14 cellular contexts compared by ENCODE assay signal in the genomic region with DNA sequence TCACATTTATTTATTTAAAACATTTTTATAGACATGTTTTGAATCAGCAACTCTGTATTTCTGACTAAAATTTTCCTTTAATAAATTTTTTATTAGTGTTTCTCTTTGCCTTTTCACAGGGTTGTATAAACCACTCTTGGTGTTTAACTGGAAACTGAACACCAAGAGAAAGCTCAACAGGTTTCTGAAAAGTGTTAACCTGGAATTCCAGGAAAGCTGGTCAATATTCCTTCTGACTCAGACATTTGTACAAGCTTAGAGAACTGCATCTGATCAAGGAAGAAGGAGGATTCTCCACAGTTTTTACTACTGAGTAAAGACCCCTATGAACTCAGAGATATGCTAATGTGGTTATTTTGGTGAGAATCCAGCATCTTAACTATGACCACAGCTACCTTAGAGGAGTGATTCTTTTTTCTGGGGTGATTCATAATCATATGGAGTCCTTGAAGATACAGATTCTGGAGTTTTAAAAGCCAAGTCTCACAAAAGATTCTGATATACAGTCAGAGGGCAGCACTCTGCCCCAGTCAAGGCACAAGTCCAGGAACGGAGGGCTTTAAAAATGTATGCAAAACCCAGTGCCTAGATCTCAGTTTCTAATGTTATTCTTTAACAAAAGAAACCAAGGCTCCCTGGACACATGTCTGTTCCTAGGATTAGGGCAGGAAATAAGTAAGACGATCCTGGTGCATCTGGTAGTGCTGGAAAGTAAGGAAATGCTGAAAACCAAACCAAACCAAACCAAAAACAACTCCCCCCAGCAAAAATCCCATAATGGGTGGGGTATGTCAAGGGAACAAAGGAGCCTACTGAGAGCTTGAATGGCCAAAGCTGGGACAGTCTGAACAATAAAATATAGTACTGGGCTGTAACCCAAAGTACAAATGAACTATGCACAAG.
DNase-seq lines count a peak whose midpoint lies in the region; ATAC-seq and TF ChIP-seq lines count a peak whose summit lies in the region.
"Had no signal": no experiment of that assay in that cellular context is flagged by ENCODE, and none has a peak within 500 bp of the region (broad histone marks: within the 10 kb centered on the region; RNA-seq: fewer than 3 reads in every experiment).

No MANE protein-coding gene starts in this region.

- H3K4me1 ChIP-seq in ACC112 (ENCODE audit: control insufficient read depth, insufficient read depth, low read length, unreplicated experiment) (peaks cover 10% of the 10 kb centered on the region), IMR-90 (ENCODE audit: control insufficient read depth, insufficient read depth, low read length) (peaks cover 2% of the 10 kb centered on the region; the same call in 1 of the 2 replicates), endodermal cell (ENCODE audit: control insufficient read depth, insufficient read depth, low read length) (peaks cover 7% of the 10 kb centered on the region), prostate gland (replicated peaks) (no peaks in the 10 kb centered on the region)
- H3K4me1 ChIP-seq: SJSA1 had no signal

- no peak overlapping the region for H3K56ac ChIP-seq in IMR-90 (ENCODE audit: extremely low read depth, insufficient read depth, low read length)

- H3K9me3 Mint-ChIP-seq in endodermal cell, result no peaks in the 10 kb centered on the region

- H3K36me3 ChIP-seq in ACC112 (ENCODE audit: insufficient read depth, low read length) (no peaks in the 10 kb centered on the region), IMR-90 (ENCODE audit: control insufficient read depth, insufficient read depth, low read length) (no peaks in the 10 kb centered on the region), endodermal cell (ENCODE audit: control insufficient read depth, insufficient read depth, low read length) (peaks cover 8% of the 10 kb centered on the region), prostate gland (no peaks in the 10 kb centered on the region)
- H3K36me3 ChIP-seq: SJSA1 had no signal

- H4K8ac ChIP-seq in IMR-90 (ENCODE audit: low read depth in 2 of 2, low read length in 2 of 2), result no peak overlapping the region

- H3K18ac ChIP-seq in IMR-90 (ENCODE audit: low read depth, low read length), result no peak overlapping the region

- no peak overlapping the region for H3K4ac ChIP-seq in IMR-90 (ENCODE audit: low read depth, low read length)

- no peak overlapping the region for H2BK5ac ChIP-seq in IMR-90 (ENCODE audit: low read depth, low read length, poor library complexity, severe bottlenecking)

- no peak for TF ChIP-seq RAD21 in IMR-90 (IDR thresholded peaks at IDR 0.05; ENCODE audit: low read length)

- H3K9me3 ChIP-seq in IMR-90 (ENCODE audit: control insufficient read depth, insufficient read depth, low read length) (no peaks in the 10 kb centered on the region), endodermal cell (ENCODE audit: control insufficient read depth, low read length) (no peaks in the 10 kb centered on the region), prostate gland (no peaks in the 10 kb centered on the region)
- H3K9me3 ChIP-seq: SJSA1 had no signal

- H4K5ac ChIP-seq in IMR-90 (ENCODE audit: low read depth, low read length), result no peak overlapping the region

- no peak overlapping the region for H2BK120ac ChIP-seq in IMR-90 (ENCODE audit: low read depth, low read length)

- in situ Hi-C loops in IMR-90 (cut with MboI; ENCODE audit: low sequenced_read_pairs), result no loop called here

- POLR2A ChIA-PET in IMR-90 (lab: Charles Lee; ENCODE audit: unreplicated experiment), result no interaction called here

- no CpG with 5 or more reads among the region's 2 CpGs for WGBS in IMR-90 (ENCODE audit: extremely low coverage in 2 of 2, insufficient read length in 1 of 2), 2 experiments
- WGBS in endodermal cell (ENCODE audit: insufficient coverage in 1 of 2, insufficient read length in 1 of 2), 2 experiments, result 84% methylated on average over 1 of the region's 2 CpGs; no CpG with 5 or more reads in 1 of the 2 experiments
- WGBS in prostate gland, result 55% methylated on average over 2 of the region's 2 CpGs

- no peaks in the 10 kb centered on the region for H3K27me3 ChIP-seq in ACC112 (ENCODE audit: insufficient read depth, low read length)
- H3K27me3 ChIP-seq in IMR-90 (ENCODE audit: control insufficient read depth, insufficient read depth, low read length), result no peaks in the 10 kb centered on the region
- H3K27me3 ChIP-seq in endodermal cell (ENCODE audit: control insufficient read depth, insufficient read depth, low read length, poor library complexity, severe bottlenecking), result no peaks in the 10 kb centered on the region
- no peaks in the 10 kb centered on the region for H3K27me3 ChIP-seq in prostate gland (replicated peaks; ENCODE audit: insufficient read depth)
- H3K27me3 ChIP-seq: SJSA1 had no signal

- H4K20me1 ChIP-seq in IMR-90 (ENCODE audit: insufficient read depth, low read length), result no peaks in the 10 kb centered on the region

- dilution Hi-C loops in IMR-90 (cut with HindIII; ENCODE audit: low sequenced_read_pairs, unreplicated experiment), result no loop called here

- intact Hi-C loops in IMR-90 (cut with micrococcal nuclease) (no loop called here), prostate gland (cut with DNase I) (no loop called here)

- no peak overlapping the region for H3K23ac ChIP-seq in IMR-90 (ENCODE audit: low read depth, low read length)

- no peaks in the 10 kb centered on the region for H3K79me1 ChIP-seq in IMR-90 (ENCODE audit: low read depth in 1 of 2, low read length in 2 of 2)

- no peak overlapping the region for H2BK15ac ChIP-seq in IMR-90 (ENCODE audit: low read depth, low read length)

- H3K4me1 Mint-ChIP-seq in endodermal cell, result peaks cover 32% of the 10 kb centered on the region

- H2AK9ac ChIP-seq in IMR-90 (replicated peaks; ENCODE audit: low read depth, low read length, poor library complexity), result no peak overlapping the region

- H4K91ac ChIP-seq in IMR-90 (ENCODE audit: insufficient read depth, low read depth, low read length), result no peak overlapping the region

- H3K79me2 ChIP-seq in ACC112 (ENCODE audit: control insufficient read depth, insufficient read depth, low read length, unreplicated experiment), result no peaks in the 10 kb centered on the region

- no peak overlapping the region for H3K9ac ChIP-seq in IMR-90 (ENCODE audit: low read depth, low read length)
- no peak overlapping the region for H3K9ac ChIP-seq in endodermal cell (ENCODE audit: extremely low read depth, low read length, poor library complexity, severe bottlenecking)

- no peak overlapping the region for H3K14ac ChIP-seq in IMR-90 (replicated peaks; ENCODE audit: low read depth, low read length)

- H3K27ac ChIP-seq in ACC112 (ENCODE audit: low read depth, low read length) (peak overlapping the region; percentile 23; the same call in 1 of the 2 replicates), IMR-90 (ENCODE audit: insufficient read depth, low read length) (peak overlapping the region; percentile 55; the same call in 1 of the 2 replicates), endodermal cell (ENCODE audit: low read depth, low read length) (no peak overlapping the region), prostate gland (peak overlapping the region in 1 of 2 donors; percentile 18)
- H3K27ac ChIP-seq: SJSA1 had no signal

- DNase-seq in IMR-90 (peak; percentile 87), endodermal cell (no peak), midbrain (lab: John Stamatoyannopoulos, UW) (peak; percentile 40), prostate gland (ENCODE audit: low spot score) (no peak), NCI-H1105 (lab: John Stamatoyannopoulos, UW) (no peak), DMS 273 (lab: John Stamatoyannopoulos, UW; ENCODE audit: unreplicated experiment) (no peak)
- no peak for DNase-seq in activated T-cell treated with anti-CD3 and anti-CD28 coated beads, Interleukin-2, amount 50 U/mL, for 1 hour
- DNase-seq: 8988T, activated T-cell treated with anti-CD3 and anti-CD28 coated beads for 4 hours, DMS153, NCI-H1417 had no signal

- H2AK5ac ChIP-seq in IMR-90 (ENCODE audit: low read depth, low read length), result no peak overlapping the region

- no peak overlapping the region for H2BK20ac ChIP-seq in IMR-90 (ENCODE audit: low read depth, low read length)

- H3K27me3 Mint-ChIP-seq in endodermal cell (ENCODE audit: insufficient read depth), result no peaks in the 10 kb centered on the region

- H3K4me3 ChIP-seq in ACC112 (ENCODE audit: low read depth, low read length) (no peak overlapping the region), IMR-90 (ENCODE audit: insufficient read depth, low read depth, low read length) (no peak overlapping the region), endodermal cell (ENCODE audit: low read length) (no peak overlapping the region), prostate gland (no peak overlapping the region)
- H3K4me3 ChIP-seq: SJSA1 had no signal

- TF ChIP-seq CTCF in IMR-90 (conservative IDR thresholded peaks at IDR 0.05; ENCODE audit: low read depth, low read length), result no peak
- no peak for TF ChIP-seq CTCF in endodermal cell (conservative IDR thresholded peaks at IDR 0.05)
- no peak for TF ChIP-seq CTCF in prostate gland (IDR thresholded peaks at IDR 0.05)

- TF ChIP-seq POLR2A in IMR-90 (IDR thresholded peaks at IDR 0.05; ENCODE audit: low read depth, low read length) (no peak), prostate gland (IDR thresholded peaks at IDR 0.05) (no peak)

- peaks cover 2% of the 10 kb centered on the region; the same call in 1 of the 2 replicates for H3K9me1 ChIP-seq in IMR-90 (ENCODE audit: insufficient read depth, low read length)

- CTCF ChIA-PET in IMR-90 (lab: Yijun Ruan, JAX), result no interaction called here

- peak; percentile 75 for ATAC-seq in IMR-90 (ENCODE audit: low read depth)
- ATAC-seq: HCT116 had no signal

- peaks cover 11% of the 10 kb centered on the region for H3K36me3 Mint-ChIP-seq in endodermal cell (ENCODE audit: low read depth)

- H3K27ac Mint-ChIP-seq in endodermal cell, result peak overlapping the region; percentile 36

- peak overlapping the region; percentile 66; the same call in 1 of the 2 replicates for H3K4me2 ChIP-seq in IMR-90 (ENCODE audit: low read depth, low read length)

- no TSS peak for BruUV-seq in IMR-90 (replicated peaks; lab: Mats Ljungman, UMichigan)

- H2AFZ ChIP-seq in ACC112 (ENCODE audit: low read length, unreplicated experiment) (no peak overlapping the region), IMR-90 (replicated peaks; ENCODE audit: low read length, poor library complexity) (no peak overlapping the region)

- no peak overlapping the region for H3K4me3 Mint-ChIP-seq in endodermal cell

TF ChIP-seq in IMR-90, 13 proteins besides CTCF, POLR2A, EP300 and RAD21:
- TF ChIP-seq BHLHE40 (IDR thresholded peaks at IDR 0.05; ENCODE audit: low read depth, low read length) (no peak), MXI1 (IDR thresholded peaks at IDR 0.05; ENCODE audit: borderline replicate concordance, low read depth, low read length) (no peak), MAFK (IDR thresholded peaks at IDR 0.05; ENCODE audit: low read depth, low read length) (no peak), NFE2L2 (IDR thresholded peaks at IDR 0.05; ENCODE audit: low read depth, low read length) (no peak), MAZ (IDR thresholded peaks at IDR 0.05; ENCODE audit: borderline replicate concordance, low read depth, low read length) (no peak), CHD1 (IDR thresholded peaks at IDR 0.05; ENCODE audit: low read depth, low read length) (no peak)

Comparison
In these comparisons a context has a peak if more than half of its experiments do, and no peak if none do; other contexts are left out.
1. DNase-seq: peak in IMR-90 (single experiment) and midbrain (single experiment); none in endodermal cell (single experiment), prostate gland (single experiment), NCI-H1105 (single experiment), DMS 273 (single experiment) and activated T-cell treated with anti-CD3 and anti-CD28 coated beads, Interleukin-2, amount 50 U/mL, for 1 hour (single experiment).